In the genomic region with DNA sequence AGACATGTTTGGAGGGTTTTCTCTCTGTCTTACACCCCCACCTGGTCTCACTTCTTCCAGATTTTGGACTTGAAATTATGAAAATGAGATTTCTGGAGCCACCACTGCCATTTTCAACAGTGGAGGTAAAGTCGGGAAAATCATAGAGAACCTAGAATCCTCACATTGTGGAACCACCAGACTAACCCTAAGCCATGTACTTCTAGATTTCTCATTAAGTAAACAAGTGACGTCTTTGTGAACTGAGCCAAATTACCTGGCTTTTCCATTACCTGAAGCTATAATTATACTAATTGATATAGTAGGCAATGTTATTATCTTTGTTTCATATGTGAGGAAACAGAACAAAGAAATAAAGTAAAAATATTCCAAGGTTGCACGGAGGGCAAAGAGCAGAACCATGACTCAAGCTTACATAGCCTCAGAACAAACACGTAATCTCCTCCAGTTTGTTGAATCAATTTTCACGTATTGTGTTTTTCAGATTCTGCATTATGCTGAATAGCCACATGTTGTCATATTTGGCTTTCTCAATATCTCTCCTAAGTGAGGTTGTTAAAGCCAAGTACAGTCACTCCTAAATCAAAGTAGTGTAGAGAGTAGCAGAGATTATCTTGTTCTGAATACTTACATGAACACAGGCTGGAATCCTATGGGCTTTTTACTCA, we compare ENCODE assay signal across 1 cellular context.
TF ChIP-seq lines count a peak whose summit lies in the region.

No MANE protein-coding gene starts in this region.

TF ChIP-seq in A549, 52 proteins besides CTCF, POLR2A, EP300 and RAD21 (continued from another document):
- TF ChIP-seq HEYL (CRISPR knock-in tag; IDR thresholded peaks at IDR 0.05) (no peak), HOXB5 (CRISPR knock-in tag; IDR thresholded peaks at IDR 0.05) (no peak), ZSCAN20 (CRISPR knock-in tag; IDR thresholded peaks at IDR 0.05) (no peak), NR3C1 (IDR thresholded peaks at IDR 0.05) (no peak), KDM5A (IDR thresholded peaks at IDR 0.05) (no peak), CEBPB (IDR thresholded peaks at IDR 0.05) (no peak), EHF (CRISPR knock-in tag; IDR thresholded peaks at IDR 0.05) (no peak), CBX8 (IDR thresholded peaks at IDR 0.05) (no peak), FOSL2 (IDR thresholded peaks at IDR 0.05) (no peak; the same call in 1 of the 2 replicates), FOSL2 (CRISPR knock-in tag; IDR thresholded peaks at IDR 0.05) (no peak), SREBF2 (IDR thresholded peaks at IDR 0.05) (no peak)
- TF ChIP-seq, protein P1, sequence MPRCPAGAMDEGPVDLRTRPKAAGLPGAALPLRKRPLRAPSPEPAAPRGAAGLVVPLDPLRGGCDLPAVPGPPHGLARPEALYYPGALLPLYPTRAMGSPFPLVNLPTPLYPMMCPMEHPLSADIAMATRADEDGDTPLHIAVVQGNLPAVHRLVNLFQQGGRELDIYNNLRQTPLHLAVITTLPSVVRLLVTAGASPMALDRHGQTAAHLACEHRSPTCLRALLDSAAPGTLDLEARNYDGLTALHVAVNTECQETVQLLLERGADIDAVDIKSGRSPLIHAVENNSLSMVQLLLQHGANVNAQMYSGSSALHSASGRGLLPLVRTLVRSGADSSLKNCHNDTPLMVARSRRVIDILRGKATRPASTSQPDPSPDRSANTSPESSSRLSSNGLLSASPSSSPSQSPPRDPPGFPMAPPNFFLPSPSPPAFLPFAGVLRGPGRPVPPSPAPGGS (IDR thresholded peaks at IDR 0.05) = no peak
TF ChIP-seq in A549: peak in this region for 0.
